19 cellular contexts compared by ENCODE assay signal in genomic region chr20:61630240-61630650, GRCh38.
A peak's percentile ranks its signal among the peaks of the same experiment; 100 is the strongest.
DNase-seq lines count a peak whose midpoint lies in the region; ATAC-seq and TF ChIP-seq lines count a peak whose summit lies in the region.
"Had no signal": no experiment of that assay in that cellular context is flagged by ENCODE, and none has a peak within 500 bp of the region (broad histone marks: within the 10 kb centered on the region; RNA-seq: fewer than 3 reads in every experiment).

No MANE protein-coding gene starts in this region.

- ATAC-seq in Panc1 (peak; percentile 17; the same call in 1 of the 2 replicates), HG02678 (IDR thresholded peaks at IDR 0.05; ENCODE audit: unreplicated experiment) (no peak)
- ATAC-seq in activated CD4-positive, CD25-positive, alpha-beta regulatory T cell treated with anti-CD3 and anti-CD28 coated beads, Interleukin-2, amount 50 U/mL, for 24 hours = no peak
- ATAC-seq: A549 had no signal

- no peaks in the 10 kb centered on the region for H3K4me1 ChIP-seq in Panc1 (ENCODE audit: control insufficient read depth, insufficient read depth, low read length)
- H3K4me1 ChIP-seq: A549, BE2C, HAP-1 had no signal

- H3K27ac Mint-ChIP-seq in brain = peak overlapping the region in 3 of 5 experiments; percentile 56 to 92 (median 71)
- H3K27ac Mint-ChIP-seq: CD4-positive, alpha-beta memory T cell; HFFc6 had no signal

- in situ Hi-C loops in Panc1 (cut with HindIII; ENCODE audit: low pct_unique_long_range_greater_than_20kb, low sequenced_read_pairs) = no loop called here

- H3K36me3 ChIP-seq in Panc1 (ENCODE audit: control insufficient read depth, insufficient read depth, low read length) = no peaks in the 10 kb centered on the region
- H3K36me3 ChIP-seq: BE2C, HAP-1 had no signal

- peaks cover 5% of the 10 kb centered on the region for H3K27me3 ChIP-seq in Panc1 (ENCODE audit: control insufficient read depth, insufficient read depth, low read length)

- CTCF ChIA-PET in Panc1 (lab: Charles Lee) = no interaction called here

- no peak overlapping the region for H3K4me3 ChIP-seq in Panc1 (ENCODE audit: low read depth in 2 of 2, low read length in 2 of 2)
- H3K4me3 ChIP-seq: A549, HAP-1 had no signal

- no peaks in the 10 kb centered on the region for H3K9me3 Mint-ChIP-seq in brain

- no peaks in the 10 kb centered on the region for H3K36me3 Mint-ChIP-seq in brain
- H3K36me3 Mint-ChIP-seq: CD4-positive, alpha-beta memory T cell had no signal

- H3K27me3 Mint-ChIP-seq in brain = peaks cover 3% of the 10 kb centered on the region

- H3K9me3 ChIP-seq in Panc1 (ENCODE audit: control insufficient read depth, insufficient read depth, low read depth, low read length) = no peaks in the 10 kb centered on the region
- H3K9me3 ChIP-seq: A549, BE2C, HAP-1 had no signal

- POLR2A ChIA-PET in Panc1 (lab: Charles Lee) = no interaction called here

- no peak overlapping the region for H3K4me3 Mint-ChIP-seq in brain
- H3K4me3 Mint-ChIP-seq: CD4-positive, alpha-beta memory T cell; HFFc6 had no signal

- H3K27ac ChIP-seq in Panc1 (ENCODE audit: low read length) = no peak overlapping the region
- H3K27ac ChIP-seq: A549 had no signal

- TF ChIP-seq CTCF in Panc1 (IDR thresholded peaks at IDR 0.05) = no peak
- no peak for TF ChIP-seq CTCF in brain (conservative IDR thresholded peaks at IDR 0.05)

- peaks cover 63% of the 10 kb centered on the region for H3K4me1 Mint-ChIP-seq in brain
- H3K4me1 Mint-ChIP-seq: CD4-positive, alpha-beta memory T cell had no signal

- DNase-seq in activated effector memory CD4-positive, alpha-beta T cell treated with anti-CD3 and anti-CD28 coated beads, Interleukin-2, amount 50 U/mL, for 16 hours = peak; percentile 58
- no peak for DNase-seq in activated effector memory CD4-positive, alpha-beta T cell treated with Interleukin-2 at 50 U/mL for 16 hours
- no peak for DNase-seq in Panc1 (ENCODE audit: low read depth, low spot score)
- DNase-seq in DMS53 treated with DMSO at 0.1 percent for 48 hours (lab: John Stamatoyannopoulos, UW; ENCODE audit: unreplicated experiment) = no peak
- DNase-seq: 8988T; ACHN; AML-193; BE2C; Calu3; CD4-positive, alpha-beta memory T cell; DMS53; DND-41; GOT3; HFFc6 had no signal

- intact Hi-C loops in Panc1 (cut with micrococcal nuclease; ENCODE audit: unreplicated experiment) = no loop called here

- no TSS peak for BruUV-seq in Panc1 (replicated peaks; lab: Mats Ljungman, UMichigan)
